In the genomic region with DNA sequence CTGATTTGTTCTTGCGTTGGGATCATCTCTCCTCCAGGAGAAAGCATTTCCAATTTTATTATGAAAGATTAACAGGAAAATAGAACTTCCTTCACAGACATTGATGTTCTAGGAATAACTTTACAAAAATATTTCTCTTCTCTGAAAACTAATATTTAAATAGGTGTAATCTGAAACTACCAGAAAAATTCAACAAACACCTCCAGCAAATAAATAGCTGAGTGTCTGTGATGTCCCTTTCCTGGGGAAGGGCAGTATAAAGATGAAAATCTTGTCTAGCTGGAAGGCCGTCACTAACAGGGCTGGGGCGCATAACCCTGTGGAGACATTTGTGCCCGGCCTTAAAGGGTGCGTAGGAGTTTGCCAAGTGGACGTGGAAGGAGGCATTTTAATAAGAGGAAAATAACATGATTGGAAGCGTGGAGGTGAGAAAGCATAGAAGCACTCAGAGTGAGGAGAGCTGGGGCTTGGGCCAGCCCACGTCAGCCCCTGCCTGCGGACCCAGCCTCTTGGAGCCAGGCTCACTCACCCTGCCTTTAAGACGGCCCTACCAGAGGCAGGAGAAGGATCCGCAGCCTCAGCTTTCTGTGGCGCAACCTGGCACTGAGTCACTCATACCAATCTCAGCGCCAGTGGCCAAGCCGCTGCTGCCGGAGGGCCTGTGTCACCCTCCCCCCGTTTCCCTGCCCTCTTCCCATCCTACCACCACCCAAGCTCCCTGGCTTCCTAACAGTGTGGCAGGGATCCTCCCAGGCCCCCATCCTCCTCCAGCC, we compare ENCODE assay signal across 8 cellular contexts.
DNase-seq lines count a peak whose midpoint lies in the region; ATAC-seq and TF ChIP-seq lines count a peak whose summit lies in the region.

No MANE protein-coding gene starts in this region.

- no peak for ATAC-seq in HG02938 (IDR thresholded peaks at IDR 0.05; ENCODE audit: unreplicated experiment)

- peak overlapping the region; percentile 79 for H3K4me2 ChIP-seq in SK-N-SH

- peaks cover 43% of the 10 kb centered on the region for H3F3A ChIP-seq in SK-N-SH (replicated peaks; ENCODE audit: insufficient read depth)

- POLR2A ChIA-PET in AG04449 (lab: Yijun Ruan, JAX): interaction anchor here (1.1 to 2.8 kb wide), 4 partner anchors 44 to 397 kb away, joined by 3 to 12 read pairs (median 4); no protein-coding TSS in a partner anchor
- POLR2A ChIA-PET in SK-N-SH (lab: Yijun Ruan, JAX): no interaction called here

- peaks cover 16% of the 10 kb centered on the region for H3K79me2 ChIP-seq in SK-N-SH (ENCODE audit: insufficient read depth)

- H3K9ac ChIP-seq in SK-N-SH (peak overlapping the region; percentile 93), colonic mucosa (ENCODE audit: low read depth in 2 of 2, low read length in 2 of 2) (peak overlapping the region in 1 of 2 donors; percentile 3)

- no peaks in the 10 kb centered on the region for H3K9me2 ChIP-seq in SK-N-SH

- H4K20me1 ChIP-seq in SK-N-SH (ENCODE audit: insufficient read depth): no peaks in the 10 kb centered on the region

- H3K36me3 ChIP-seq in SK-N-SH (replicated peaks in 1 of 2; ENCODE audit: control insufficient read depth in 1 of 2, insufficient read depth in 2 of 2, low read length in 1 of 2): peaks cover 0 to 4% of the 10 kb centered on the region in 2 experiments
- no peaks in the 10 kb centered on the region for H3K36me3 ChIP-seq in colonic mucosa

- no peak for TF ChIP-seq CTCF in AG04449 (IDR thresholded peaks at IDR 0.05; ENCODE audit: insufficient read depth, low read length, missing control alignments)
- TF ChIP-seq CTCF in SK-N-SH (IDR thresholded peaks at IDR 0.05): no peak
- TF ChIP-seq CTCF in cardiac fibroblast (IDR thresholded peaks at IDR 0.05; ENCODE audit: low read depth, low read length): no peak
- TF ChIP-seq CTCF in lower leg skin (IDR thresholded peaks at IDR 0.05): no peak
- no peak for TF ChIP-seq CTCF in colonic mucosa (IDR thresholded peaks at IDR 0.05)

- TF ChIP-seq POLR2A in lower leg skin (IDR thresholded peaks at IDR 0.05): no peak

- H3K4me1 ChIP-seq in SK-N-SH (ENCODE audit: control insufficient read depth in 1 of 2, insufficient read depth in 2 of 2, low read depth in 1 of 2, low read length in 1 of 2): peaks cover 13% of the 10 kb centered on the region in 2 experiments
- no peaks in the 10 kb centered on the region for H3K4me1 ChIP-seq in colonic mucosa

- H3K27me3 ChIP-seq in SK-N-SH (ENCODE audit: insufficient read depth): no peaks in the 10 kb centered on the region
- H3K27me3 ChIP-seq in colonic mucosa: no peaks in the 10 kb centered on the region

- TF ChIP-seq EP300 in SK-N-SH (IDR thresholded peaks at IDR 0.05; ENCODE audit: borderline replicate concordance in 1 of 2, low read depth in 1 of 2, low read length in 1 of 2): peak in 1 of 2 experiments; percentile 80; a peak in 1 of 4 replicates

- peak overlapping the region; percentile 71 to 100 for H3K27ac ChIP-seq in SK-N-SH (ENCODE audit: low read depth in 2 of 2, low read length in 1 of 2)
- no peak overlapping the region for H3K27ac ChIP-seq in colonic mucosa

- intact Hi-C loops in lower leg skin (cut with DNase I; ENCODE audit: low total_unique reads) (loop anchor here (10.0 kb wide), 1 partner anchor 403 kb away; no protein-coding TSS in a partner anchor), colonic mucosa (cut with DNase I) (loop anchor here (5.0 kb wide), 1 partner anchor 51 kb away; no protein-coding TSS in a partner anchor)

- WGBS in SK-N-SH (ENCODE audit: low lambda C conversion rate): 23% methylated on average over 11 of the region's 16 CpGs
- WGBS in lower leg skin, 2 donors: 78 to 86% methylated on average over 16 of the region's 16 CpGs

- TF ChIP-seq RAD21 in SK-N-SH (IDR thresholded peaks at IDR 0.05; ENCODE audit: low read length): no peak

- no peaks in the 10 kb centered on the region for H3K9me3 ChIP-seq in SK-N-SH
- H3K9me3 ChIP-seq in colonic mucosa: no peaks in the 10 kb centered on the region

- CTCF ChIA-PET in AG04449 (lab: Yijun Ruan, JAX) (interaction anchor here (0.8 to 17.0 kb wide), 13 partner anchors 14 to 484 kb away, joined by 3 to 382 read pairs (median 9); no protein-coding TSS in a partner anchor), SK-N-SH (lab: Yijun Ruan, JAX) (interaction anchor here (0.8 to 6.0 kb wide), 5 partner anchors 382 to 485 kb away, joined by 3 to 104 read pairs (median 9); no protein-coding TSS in a partner anchor)

- H2AFZ ChIP-seq in SK-N-SH (ENCODE audit: low read depth): peak overlapping the region; percentile 60

- DNase-seq in AG04449 (ENCODE audit: low read depth, low spot score) (peak; percentile 59), H4 (ENCODE audit: low spot score) (peak; percentile 91), SK-N-SH (peak; percentile 22), cardiac fibroblast (ENCODE audit: low read depth in 2 of 2) (peak; percentile 89), skeletal muscle cell (ENCODE audit: low read depth) (peak; percentile 85), lower leg skin (ENCODE audit: low spot score in 2 of 2) (no peak), colonic mucosa (no peak)

- H3K4me3 ChIP-seq in AG04449 (ENCODE audit: low read depth, low read length): no peak overlapping the region
- H3K4me3 ChIP-seq in SK-N-SH (ENCODE audit: low read depth in 2 of 2, low read length in 1 of 2): peak overlapping the region; percentile 9 to 50; a peak in 2 of 4 replicates
- H3K4me3 ChIP-seq in cardiac fibroblast (replicated peaks in 1 of 2; ENCODE audit: low read depth in 2 of 2, low read length in 2 of 2): peak overlapping the region in 1 of 2 donors; percentile 26
- no peak overlapping the region for H3K4me3 ChIP-seq in skeletal muscle cell (ENCODE audit: low read depth, low read length)
- H3K4me3 ChIP-seq in lower leg skin (ENCODE audit: low read depth, poor library complexity, severe bottlenecking): no peak overlapping the region
- no peak overlapping the region for H3K4me3 ChIP-seq in colonic mucosa

TF ChIP-seq in SK-N-SH, 30 proteins besides CTCF, POLR2A, EP300 and RAD21 (continues in another document):
- peak; percentile 38; the same call in 1 of the 2 replicates for TF ChIP-seq RXRA (IDR thresholded peaks at IDR 0.05; ENCODE audit: borderline replicate concordance, low read depth)
- TF ChIP-seq MXI1 (IDR thresholded peaks at IDR 0.05; ENCODE audit: low read depth, low read length): no peak
- TF ChIP-seq SMC3 (IDR thresholded peaks at IDR 0.05; ENCODE audit: low read depth, low read length): no peak
- TF ChIP-seq MEF2A (IDR thresholded peaks at IDR 0.05; ENCODE audit: borderline replicate concordance, low read depth): no peak
- TF ChIP-seq, protein P1, sequence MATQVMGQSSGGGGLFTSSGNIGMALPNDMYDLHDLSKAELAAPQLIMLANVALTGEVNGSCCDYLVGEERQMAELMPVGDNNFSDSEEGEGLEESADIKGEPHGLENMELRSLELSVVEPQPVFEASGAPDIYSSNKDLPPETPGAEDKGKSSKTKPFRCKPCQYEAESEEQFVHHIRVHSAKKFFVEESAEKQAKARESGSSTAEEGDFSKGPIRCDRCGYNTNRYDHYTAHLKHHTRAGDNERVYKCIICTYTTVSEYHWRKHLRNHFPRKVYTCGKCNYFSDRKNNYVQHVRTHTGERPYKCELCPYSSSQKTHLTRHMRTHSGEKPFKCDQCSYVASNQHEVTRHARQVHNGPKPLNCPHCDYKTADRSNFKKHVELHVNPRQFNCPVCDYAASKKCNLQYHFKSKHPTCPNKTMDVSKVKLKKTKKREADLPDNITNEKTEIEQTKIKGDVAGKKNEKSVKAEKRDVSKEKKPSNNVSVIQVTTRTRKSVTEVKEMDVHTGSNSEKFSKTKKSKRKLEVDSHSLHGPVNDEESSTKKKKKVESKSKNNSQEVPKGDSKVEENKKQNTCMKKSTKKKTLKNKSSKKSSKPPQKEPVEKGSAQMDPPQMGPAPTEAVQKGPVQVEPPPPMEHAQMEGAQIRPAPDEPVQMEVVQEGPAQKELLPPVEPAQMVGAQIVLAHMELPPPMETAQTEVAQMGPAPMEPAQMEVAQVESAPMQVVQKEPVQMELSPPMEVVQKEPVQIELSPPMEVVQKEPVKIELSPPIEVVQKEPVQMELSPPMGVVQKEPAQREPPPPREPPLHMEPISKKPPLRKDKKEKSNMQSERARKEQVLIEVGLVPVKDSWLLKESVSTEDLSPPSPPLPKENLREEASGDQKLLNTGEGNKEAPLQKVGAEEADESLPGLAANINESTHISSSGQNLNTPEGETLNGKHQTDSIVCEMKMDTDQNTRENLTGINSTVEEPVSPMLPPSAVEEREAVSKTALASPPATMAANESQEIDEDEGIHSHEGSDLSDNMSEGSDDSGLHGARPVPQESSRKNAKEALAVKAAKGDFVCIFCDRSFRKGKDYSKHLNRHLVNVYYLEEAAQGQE (IDR thresholded peaks at IDR 0.05; ENCODE audit: low read depth, low read length): 0 out of 2 replicates have a peak, but pooled peaks have one; percentile 11
- no peak for TF ChIP-seq ELF1 (IDR thresholded peaks at IDR 0.05)
- TF ChIP-seq TAF1 (IDR thresholded peaks at IDR 0.05; ENCODE audit: borderline replicate concordance, low read depth, low read length): peak; percentile 43; the same call in 1 of the 2 replicates
- TF ChIP-seq FOXJ3 (CRISPR knock-in tag; IDR thresholded peaks at IDR 0.05): no peak
- TF ChIP-seq FOXM1 (IDR thresholded peaks at IDR 0.05; ENCODE audit: low read depth): no peak
- TF ChIP-seq, protein P2, sequence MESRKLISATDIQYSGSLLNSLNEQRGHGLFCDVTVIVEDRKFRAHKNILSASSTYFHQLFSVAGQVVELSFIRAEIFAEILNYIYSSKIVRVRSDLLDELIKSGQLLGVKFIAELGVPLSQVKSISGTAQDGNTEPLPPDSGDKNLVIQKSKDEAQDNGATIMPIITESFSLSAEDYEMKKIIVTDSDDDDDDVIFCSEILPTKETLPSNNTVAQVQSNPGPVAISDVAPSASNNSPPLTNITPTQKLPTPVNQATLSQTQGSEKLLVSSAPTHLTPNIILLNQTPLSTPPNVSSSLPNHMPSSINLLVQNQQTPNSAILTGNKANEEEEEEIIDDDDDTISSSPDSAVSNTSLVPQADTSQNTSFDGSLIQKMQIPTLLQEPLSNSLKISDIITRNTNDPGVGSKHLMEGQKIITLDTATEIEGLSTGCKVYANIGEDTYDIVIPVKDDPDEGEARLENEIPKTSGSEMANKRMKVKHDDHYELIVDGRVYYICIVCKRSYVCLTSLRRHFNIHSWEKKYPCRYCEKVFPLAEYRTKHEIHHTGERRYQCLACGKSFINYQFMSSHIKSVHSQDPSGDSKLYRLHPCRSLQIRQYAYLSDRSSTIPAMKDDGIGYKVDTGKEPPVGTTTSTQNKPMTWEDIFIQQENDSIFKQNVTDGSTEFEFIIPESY (IDR thresholded peaks at IDR 0.05; ENCODE audit: borderline replicate concordance, low read depth): no peak
- peak; percentile 58 for TF ChIP-seq TCF12 (IDR thresholded peaks at IDR 0.05)
- TF ChIP-seq YY1 (IDR thresholded peaks at IDR 0.05; ENCODE audit: low read depth): no peak
- TF ChIP-seq GATA2 (CRISPR knock-in tag; IDR thresholded peaks at IDR 0.05): no peak
- TF ChIP-seq POLR2AphosphoS5 (IDR thresholded peaks at IDR 0.05; ENCODE audit: low read depth, low read length): peak; percentile 55; the same call in 1 of the 2 replicates
- no peak for TF ChIP-seq GABPA (IDR thresholded peaks at IDR 0.05; ENCODE audit: low read depth)

Comparison
In these comparisons a context has a peak if more than half of its experiments do, and no peak if none do; other contexts are left out.
1. DNase-seq: peak in AG04449 (single experiment), H4 (single experiment), SK-N-SH (single experiment), cardiac fibroblast (2 of 2) and skeletal muscle cell (single experiment); none in lower leg skin (0 of 2) and colonic mucosa (single experiment).
2. H3K4me3 ChIP-seq: peak in SK-N-SH (2 of 2); none in AG04449 (single experiment), skeletal muscle cell (single experiment), lower leg skin (single experiment) and colonic mucosa (single experiment).